ENCODE assay signal across 17 cellular contexts in genomic region chr2:185245216-185245615, GRCh38.
DNase-seq lines count a peak whose midpoint lies in the region; ATAC-seq lines count a peak whose summit lies in the region.
"Had no signal": no experiment of that assay in that cellular context is flagged by ENCODE, and none has a peak within 500 bp of the region (broad histone marks: within the 10 kb centered on the region; RNA-seq: fewer than 3 reads in every experiment).

No MANE protein-coding gene starts in this region.

- intact Hi-C loops in Right ventricle myocardium superior (cut with DNase I) = no loop called here

- no peak overlapping the region for H3K4me3 Mint-ChIP-seq in activated T-cell treated with anti-CD3 and anti-CD28 coated beads, Interleukin-2, amount 50 U/mL, for 72 hours
- H3K4me3 Mint-ChIP-seq: B cell; CD4-positive, alpha-beta T cell; CD8-positive, alpha-beta T cell had no signal

- no peaks in the 10 kb centered on the region for H3K4me1 Mint-ChIP-seq in activated T-cell treated with anti-CD3 and anti-CD28 coated beads, Interleukin-2, amount 50 U/mL, for 72 hours (ENCODE audit: low read depth)
- H3K4me1 Mint-ChIP-seq: B cell had no signal

- H3K36me3 Mint-ChIP-seq in activated T-cell treated with anti-CD3 and anti-CD28 coated beads, Interleukin-2, amount 50 U/mL, for 72 hours (ENCODE audit: insufficient read depth in 2 of 2) = no peaks in the 10 kb centered on the region
- H3K36me3 Mint-ChIP-seq: CD8-positive, alpha-beta T cell had no signal

- DNase-seq in DMS53 (lab: John Stamatoyannopoulos, UW) (peak; percentile 24), DMS53 treated with DMSO at 0.1 percent for 48 hours (lab: John Stamatoyannopoulos, UW; ENCODE audit: unreplicated experiment) (no peak), ELF-1 (ENCODE audit: low read depth, low spot score) (peak; percentile 10), M059J (ENCODE audit: low read depth) (peak; percentile 27), foreskin melanocyte (peak; percentile 11), HuH-7.5 (ENCODE audit: low spot score) (no peak), Right ventricle myocardium superior (no peak)
- DNase-seq in activated T-cell treated with anti-CD3 and anti-CD28 coated beads, Interleukin-2, amount 50 U/mL, for 72 hours = no peak
- DNase-seq: AML-193; Caco-2; Calu3; CD4-positive, alpha-beta T cell; CD8-positive, alpha-beta T cell; DMS79 treated with DMSO at 0.1 percent for 48 hours; GDM1 had no signal

- no peak for ATAC-seq in Right ventricle myocardium superior (ENCODE audit: poor library complexity)
- ATAC-seq in activated T-cell treated with anti-CD3 and anti-CD28 coated beads, Interleukin-2, amount 50 U/mL, for 72 hours (replicated peaks in 1 of 2) = no peak
- ATAC-seq: A549; CD8-positive, alpha-beta T cell had no signal

- no peaks in the 10 kb centered on the region for H3K27me3 Mint-ChIP-seq in activated T-cell treated with anti-CD3 and anti-CD28 coated beads, Interleukin-2, amount 50 U/mL, for 72 hours (ENCODE audit: low read depth)
- H3K27me3 Mint-ChIP-seq: B cell; CD4-positive, alpha-beta T cell had no signal

- no peak overlapping the region for H3K27ac Mint-ChIP-seq in activated T-cell treated with anti-CD3 and anti-CD28 coated beads, Interleukin-2, amount 50 U/mL, for 72 hours
- H3K27ac Mint-ChIP-seq: B cell; CD4-positive, alpha-beta T cell; CD8-positive, alpha-beta T cell had no signal

- H3K9me3 Mint-ChIP-seq in activated T-cell treated with anti-CD3 and anti-CD28 coated beads, Interleukin-2, amount 50 U/mL, for 72 hours = peaks cover 0 to 6% of the 10 kb centered on the region in 2 donors

Comparison
In these comparisons a context has a peak if more than half of its experiments do, and no peak if none do; other contexts are left out.
1. DNase-seq: peak in DMS53 (single experiment), ELF-1 (single experiment), M059J (single experiment) and foreskin melanocyte (single experiment); none in DMS53 treated with DMSO at 0.1 percent for 48 hours (single experiment), HuH-7.5 (single experiment), Right ventricle myocardium superior (single experiment) and activated T-cell treated with anti-CD3 and anti-CD28 coated beads, Interleukin-2, amount 50 U/mL, for 72 hours (0 of 2).